Comparison of ENCODE assay signal across 15 cellular contexts in genomic region chr4:135670548-135670947, GRCh38.
"Had no signal": no experiment of that assay in that cellular context is flagged by ENCODE, and none has a peak within 500 bp of the region (broad histone marks: within the 10 kb centered on the region; RNA-seq: fewer than 3 reads in every experiment).

No MANE protein-coding gene starts in this region.

- DNase-seq: activated naive CD4-positive, alpha-beta T cell; activated naive CD8-positive, alpha-beta T cell treated with anti-CD3 and anti-CD28 coated beads for 36 hours; activated T-cell treated with anti-CD3 and anti-CD28 coated beads, Interleukin-2, amount 50 U/mL, for 1 hour; central memory CD4-positive, alpha-beta T cell; dermis blood vessel endothelial cell; effector memory CD4-positive, alpha-beta T cell; hypothalamus; midbrain; natural killer cell; psoas muscle; stimulated activated CD4-positive, alpha-beta T cell treated with anti-CD3 and anti-CD28 coated beads, Interleukin-4, amount 100 ng/mL, for 24 hours; stimulated activated naive CD8-positive, alpha-beta T cell treated with anti-CD3 and anti-CD28 coated beads, Interleukin-15, Interleukin-2, amounts not matched to agents 100 U/mL and 50 U/mL, for 24 hours; upper lobe of left lung had no signal

- ATAC-seq: natural killer cell; psoas muscle; stimulated activated naive CD8-positive, alpha-beta T cell treated with anti-CD3 and anti-CD28 coated beads, Interleukin-15, Interleukin-2, amounts not matched to agents 100 U/mL and 50 U/mL, for 24 hours had no signal

- H3K4me3 ChIP-seq: esophagus muscularis mucosa, psoas muscle, right atrium auricular region, upper lobe of left lung had no signal

- H3K27me3 ChIP-seq: esophagus muscularis mucosa, right atrium auricular region, upper lobe of left lung had no signal

- H3K27ac ChIP-seq: esophagus muscularis mucosa, psoas muscle, right atrium auricular region, upper lobe of left lung had no signal
